In the genomic region with DNA sequence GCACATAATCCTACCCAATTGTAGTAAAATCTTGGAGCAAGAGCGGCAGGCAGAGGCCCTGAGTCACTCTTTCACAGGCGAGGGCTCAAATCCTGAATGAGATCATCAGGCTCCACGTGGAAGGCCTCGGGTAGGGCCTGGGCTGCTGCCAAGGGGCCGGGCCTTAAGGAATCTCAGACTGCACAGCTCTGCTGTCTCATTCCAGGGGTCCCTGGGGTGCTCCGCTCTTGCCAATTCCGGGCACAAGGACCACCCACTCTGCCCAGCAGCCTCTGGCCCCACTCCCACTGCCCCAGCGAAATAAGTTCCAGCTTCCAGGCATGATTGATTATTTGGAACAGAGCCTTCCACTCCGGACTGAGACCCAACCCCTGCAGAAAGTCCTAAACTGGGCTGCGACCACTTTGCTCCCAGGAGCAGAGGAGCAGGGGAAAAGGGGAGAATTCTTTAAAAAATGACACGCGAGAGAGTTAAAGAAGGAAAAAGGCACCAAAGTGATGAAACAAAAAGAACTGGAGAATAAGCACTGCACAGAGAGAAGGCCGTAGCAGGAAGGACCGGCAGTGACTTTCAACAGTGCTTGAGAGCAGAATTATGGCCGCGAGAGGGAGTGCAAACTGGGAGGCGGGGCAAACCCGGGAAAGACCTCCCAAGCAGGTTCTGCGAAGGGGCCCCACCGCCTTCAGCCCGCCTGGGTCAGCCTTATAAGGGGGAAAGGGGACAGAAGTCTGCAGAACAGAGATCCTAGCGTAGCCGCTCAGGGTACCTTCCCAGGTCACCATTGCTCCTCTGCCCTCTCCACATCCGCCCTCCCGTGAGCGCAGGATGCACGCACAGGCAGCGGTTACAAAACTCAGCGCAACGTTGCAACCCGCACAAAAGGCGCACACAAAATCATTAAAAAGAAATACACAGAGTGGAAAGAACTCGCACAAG, we compare ENCODE assay signal across 8 cellular contexts. TPM values are rescaled to one million over a fixed set of nuclear protein-coding genes. Genes with fewer than 3 reads are reported as not detected.
A peak's percentile ranks its signal among the peaks of the same experiment; 100 is the strongest.
DNase-seq lines count a peak whose midpoint lies in the region; ATAC-seq and TF ChIP-seq lines count a peak whose summit lies in the region.

No MANE protein-coding gene starts in this region.

- 3% methylated on average over 31 of the region's 33 CpGs for WGBS in right lobe of liver (ENCODE audit: insufficient coverage, low coverage, low lambda C conversion rate, missing lambda C conversion rate)

- no peak for TF ChIP-seq CTCF in right lobe of liver (IDR thresholded peaks at IDR 0.05)

- H3K4me3 ChIP-seq in right lobe of liver, result peak overlapping the region; percentile 61 to 67 (median 62)

- H3K9me3 Mint-ChIP-seq in effector memory CD8-positive, alpha-beta T cell, result no peaks in the 10 kb centered on the region

- H3K4me1 ChIP-seq in right lobe of liver, result peaks cover 0 to 4% (median 0%) of the 10 kb centered on the region in 4 donors

- peak; percentile 48 for TF ChIP-seq POLR2A in right lobe of liver (IDR thresholded peaks at IDR 0.05)

- H3K9me3 ChIP-seq in right lobe of liver, result no peaks in the 10 kb centered on the region

- peaks cover 0 to 37% (median 9%) of the 10 kb centered on the region in 4 donors for H3K36me3 ChIP-seq in right lobe of liver

- H3K27me3 Mint-ChIP-seq in effector memory CD8-positive, alpha-beta T cell, result peaks cover 55 to 77% of the 10 kb centered on the region in 2 donors

- H3K36me3 Mint-ChIP-seq in effector memory CD8-positive, alpha-beta T cell (ENCODE audit: insufficient read depth), result peaks cover 13% of the 10 kb centered on the region

- H3K27ac Mint-ChIP-seq in effector memory CD8-positive, alpha-beta T cell, result no peak overlapping the region

- H3K27me3 ChIP-seq in right lobe of liver, result no peaks in the 10 kb centered on the region

- ATAC-seq in SK-N-SH treated with all-trans-retinoic acid at 6 μM for 48 hours (peak; percentile 69), right lobe of liver (peak; percentile 61 to 68 (median 62)), GM21367 (IDR thresholded peaks at IDR 0.05; ENCODE audit: unreplicated experiment) (no peak)
- ATAC-seq in effector memory CD8-positive, alpha-beta T cell (replicated peaks), result peak; percentile 43
- ATAC-seq in stimulated activated naive CD8-positive, alpha-beta T cell treated with anti-CD3 and anti-CD28 coated beads, Interleukin-15, Interleukin-2, amounts not matched to agents 100 U/mL and 50 U/mL, for 24 hours, result peak; percentile 37

- peak; percentile 90 for DNase-seq in Ammon's horn (ENCODE audit: low spot score)
- DNase-seq in HPDE6-E6E7 (ENCODE audit: extremely low spot score), result peak; percentile 87
- DNase-seq in effector memory CD8-positive, alpha-beta T cell, result no peak
- peak; percentile 80 to 87 (median 81) for DNase-seq in right lobe of liver
- DNase-seq in stimulated activated naive CD8-positive, alpha-beta T cell treated with anti-CD3 and anti-CD28 coated beads, Interleukin-15, Interleukin-2, amounts not matched to agents 100 U/mL and 50 U/mL, for 24 hours, result peak; percentile 20
- no peak for DNase-seq in NCI-H2081 treated with DMSO at 0.1 percent for 48 hours (lab: John Stamatoyannopoulos, UW)

- peak overlapping the region; percentile 75 for H3K4me3 Mint-ChIP-seq in effector memory CD8-positive, alpha-beta T cell

- intact Hi-C loops in right lobe of liver (cut with DNase I), result no loop called here

- H3K4me1 Mint-ChIP-seq in effector memory CD8-positive, alpha-beta T cell (ENCODE audit: low read depth in 2 of 2), result peaks cover 22 to 32% of the 10 kb centered on the region in 2 donors

- peak overlapping the region; percentile 74 to 79 (median 78) for H3K27ac ChIP-seq in right lobe of liver

TF ChIP-seq in SK-N-SH treated with all-trans-retinoic acid at 6 μM for 48 hours, 23 proteins besides CTCF, POLR2A, EP300 and RAD21:
- no peak for TF ChIP-seq ZC3H10 (CRISPR knock-in tag; IDR thresholded peaks at IDR 0.05)
- no peak for TF ChIP-seq TOX (CRISPR knock-in tag; IDR thresholded peaks at IDR 0.05; ENCODE audit: borderline replicate concordance)
- TF ChIP-seq ARNTL (CRISPR knock-in tag; IDR thresholded peaks at IDR 0.05; ENCODE audit: borderline replicate concordance, low read depth), result no peak
- no peak for TF ChIP-seq BACH2 (CRISPR knock-in tag; IDR thresholded peaks at IDR 0.05; ENCODE audit: borderline replicate concordance)
- no peak for TF ChIP-seq ZFP30 (CRISPR knock-in tag; IDR thresholded peaks at IDR 0.05)
- no peak for TF ChIP-seq ZFP3 (CRISPR knock-in tag; IDR thresholded peaks at IDR 0.05)
- TF ChIP-seq CSDC2 (CRISPR knock-in tag; IDR thresholded peaks at IDR 0.05), result no peak
- no peak for TF ChIP-seq ISL1 (CRISPR knock-in tag; IDR thresholded peaks at IDR 0.05)
- TF ChIP-seq, protein P1, sequence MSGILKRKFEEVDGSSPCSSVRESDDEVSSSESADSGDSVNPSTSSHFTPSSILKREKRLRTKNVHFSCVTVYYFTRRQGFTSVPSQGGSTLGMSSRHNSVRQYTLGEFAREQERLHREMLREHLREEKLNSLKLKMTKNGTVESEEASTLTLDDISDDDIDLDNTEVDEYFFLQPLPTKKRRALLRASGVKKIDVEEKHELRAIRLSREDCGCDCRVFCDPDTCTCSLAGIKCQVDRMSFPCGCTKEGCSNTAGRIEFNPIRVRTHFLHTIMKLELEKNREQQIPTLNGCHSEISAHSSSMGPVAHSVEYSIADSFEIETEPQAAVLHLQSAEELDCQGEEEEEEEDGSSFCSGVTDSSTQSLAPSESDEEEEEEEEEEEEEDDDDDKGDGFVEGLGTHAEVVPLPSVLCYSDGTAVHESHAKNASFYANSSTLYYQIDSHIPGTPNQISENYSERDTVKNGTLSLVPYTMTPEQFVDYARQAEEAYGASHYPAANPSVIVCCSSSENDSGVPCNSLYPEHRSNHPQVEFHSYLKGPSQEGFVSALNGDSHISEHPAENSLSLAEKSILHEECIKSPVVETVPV (CRISPR knock-in tag; IDR thresholded peaks at IDR 0.05), result no peak
- TF ChIP-seq ESRRG (CRISPR knock-in tag; IDR thresholded peaks at IDR 0.05), result no peak
- TF ChIP-seq CREB5 (CRISPR knock-in tag; IDR thresholded peaks at IDR 0.05; ENCODE audit: low read depth), result no peak
- TF ChIP-seq OSR1 (CRISPR knock-in tag; IDR thresholded peaks at IDR 0.05), result no peak
- no peak for TF ChIP-seq RARB (CRISPR knock-in tag; IDR thresholded peaks at IDR 0.05)

RNA-seq across cellular contexts. Expression of gene ADAMTS1, which starts 2.0 kb away (rescaled TPM):
- total RNA-seq in right lobe of liver, result 10 to 100 TPM in 3 of 6 experiments, 1 to 10 TPM in 3; 2.7 to 38.1 (median 9.6) TPM

Comparison
In these comparisons a context has a peak if more than half of its experiments do, and no peak if none do; other contexts are left out.
1. DNase-seq: peak in Ammon's horn (single experiment), HPDE6-E6E7 (single experiment), right lobe of liver (3 of 3) and stimulated activated naive CD8-positive, alpha-beta T cell treated with anti-CD3 and anti-CD28 coated beads, Interleukin-15, Interleukin-2, amounts not matched to agents 100 U/mL and 50 U/mL, for 24 hours (single experiment); none in effector memory CD8-positive, alpha-beta T cell (0 of 3) and NCI-H2081 treated with DMSO at 0.1 percent for 48 hours (single experiment).